1 cellular context compared by ENCODE assay signal in genomic region chr1:93846929-93847810, GRCh38.
A peak's percentile ranks its signal among the peaks of the same experiment; 100 is the strongest.
TF ChIP-seq lines count a peak whose summit lies in the region.

No MANE protein-coding gene starts in this region.

TF ChIP-seq in K562, 482 proteins besides CTCF, POLR2A, EP300 and RAD21 (continued from another document and continues in another):
- TF ChIP-seq E2F8 (IDR thresholded peaks at IDR 0.05; ENCODE audit: low read depth, partially characterized antibody), result no peak
- no peak for TF ChIP-seq CLOCK (CRISPR knock-in tag; IDR thresholded peaks at IDR 0.05; ENCODE audit: borderline replicate concordance)
- TF ChIP-seq LEF1 (IDR thresholded peaks at IDR 0.05), result no peak
- TF ChIP-seq THAP7 (CRISPR knock-in tag; IDR thresholded peaks at IDR 0.05), result no peak
- peak; percentile 76 for TF ChIP-seq KLF13 (tag; IDR thresholded peaks at IDR 0.05; ENCODE audit: borderline replicate concordance, low read depth)
- TF ChIP-seq ZNF407 (IDR thresholded peaks at IDR 0.05; ENCODE audit: low read depth), result peak; percentile 76
- TF ChIP-seq ATF4 (CRISPR knock-in tag; IDR thresholded peaks at IDR 0.05), result no peak
- peak; percentile 73 for TF ChIP-seq POLR3G (IDR thresholded peaks at IDR 0.05; ENCODE audit: extremely low read depth, insufficient read length, insufficient replicate concordance)
- TF ChIP-seq ZNF717 (CRISPR knock-in tag; IDR thresholded peaks at IDR 0.05), result no peak
- TF ChIP-seq GTF2A2 (tag; IDR thresholded peaks at IDR 0.05), result no peak
- TF ChIP-seq NKRF (IDR thresholded peaks at IDR 0.05; ENCODE audit: borderline replicate concordance), result no peak; the same call in 1 of the 2 replicates
- TF ChIP-seq MEF2D (tag; conservative IDR thresholded peaks at IDR 0.05; ENCODE audit: low read depth), result no peak
- peak; percentile 58; the same call in 1 of the 2 replicates for TF ChIP-seq TRIM25 (IDR thresholded peaks at IDR 0.05; ENCODE audit: borderline replicate concordance)
- TF ChIP-seq BACH1 (tag; IDR thresholded peaks at IDR 0.05), result no peak
- peak; percentile 98 for TF ChIP-seq HINFP (tag; conservative IDR thresholded peaks at IDR 0.05; ENCODE audit: low read depth)
- TF ChIP-seq NR4A1 (CRISPR knock-in tag; IDR thresholded peaks at IDR 0.05), result no peak
- no peak for TF ChIP-seq NR4A1 (tag; IDR thresholded peaks at IDR 0.05)
- TF ChIP-seq ELF1 (tag; IDR thresholded peaks at IDR 0.05), result peak; percentile 76
- no peak for TF ChIP-seq MCM3 (IDR thresholded peaks at IDR 0.05)
- no peak for TF ChIP-seq IRF2 (CRISPR knock-in tag; IDR thresholded peaks at IDR 0.05)
- TF ChIP-seq NFE2 (IDR thresholded peaks at IDR 0.05; ENCODE audit: low read depth), result no peak
- TF ChIP-seq DEAF1 (CRISPR knock-in tag; IDR thresholded peaks at IDR 0.05), result no peak
- TF ChIP-seq FOSL1 (tag; conservative IDR thresholded peaks at IDR 0.05), result no peak
- no peak for TF ChIP-seq TAL1 (IDR thresholded peaks at IDR 0.05)
- no peak for TF ChIP-seq MXD1 (CRISPR knock-in tag; IDR thresholded peaks at IDR 0.05; ENCODE audit: borderline replicate concordance, poor library complexity, severe bottlenecking)
- TF ChIP-seq ZNF197 (CRISPR knock-in tag; IDR thresholded peaks at IDR 0.05; ENCODE audit: low read depth), result no peak
- TF ChIP-seq MBD2 (IDR thresholded peaks at IDR 0.05; ENCODE audit: borderline replicate concordance, low read depth), result no peak
- peak in 1 of 2 experiments; percentile 56; a peak in 1 of 4 replicates for TF ChIP-seq SRF (CRISPR knock-in tag; IDR thresholded peaks at IDR 0.05)
- TF ChIP-seq ZNF644 (tag; IDR thresholded peaks at IDR 0.05; ENCODE audit: low read depth), result no peak
- no peak for TF ChIP-seq STAT5A (IDR thresholded peaks at IDR 0.05; ENCODE audit: borderline replicate concordance, low read length)
